1 cellular context compared by ENCODE assay signal in genomic region chr10:124465777-124466488, GRCh38.
A peak's percentile ranks its signal among the peaks of the same experiment; 100 is the strongest.
TF ChIP-seq lines count a peak whose summit lies in the region.

No MANE protein-coding gene starts in this region.

TF ChIP-seq in H1, 55 proteins besides CTCF, POLR2A, EP300 and RAD21:
- TF ChIP-seq POU5F1 (IDR thresholded peaks at IDR 0.05; ENCODE audit: low read depth, low read length) (peak; percentile 63; the same call in 1 of the 2 replicates), CHD1 (IDR thresholded peaks at IDR 0.05; ENCODE audit: low read depth, low read length) (no peak), TCF12 (IDR thresholded peaks at IDR 0.05; ENCODE audit: low read depth, low read length) (0 out of 2 replicates have a peak, but pooled peaks have one; percentile 10), RXRA (IDR thresholded peaks at IDR 0.05; ENCODE audit: insufficient read depth, low read depth, low read length) (no peak), TEAD4 (IDR thresholded peaks at IDR 0.05; ENCODE audit: low read depth, low read length) (peak; percentile 79; the same call in 1 of the 2 replicates)
